28 cellular contexts compared by ENCODE assay signal in the genomic region with DNA sequence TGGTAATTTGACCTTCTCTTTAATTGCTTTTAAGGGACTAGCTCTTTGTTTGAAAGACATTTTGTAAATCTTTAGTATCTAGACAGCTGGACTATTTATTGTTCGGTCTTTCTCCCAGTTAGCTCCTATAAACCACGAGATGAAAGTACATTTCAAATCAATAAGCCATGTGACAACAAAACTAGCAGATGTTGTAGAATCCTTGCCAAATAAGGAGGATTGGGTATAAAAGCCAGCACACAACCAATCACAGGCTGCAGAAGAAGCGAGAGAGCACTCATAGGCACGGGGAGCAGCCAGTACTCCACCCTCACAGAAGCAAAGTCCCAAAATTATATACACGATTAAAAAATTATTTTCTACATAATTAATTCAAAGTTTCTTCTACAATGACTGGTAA. TPM values are rescaled to one million over a fixed set of nuclear protein-coding genes. Genes with fewer than 3 reads are reported as not detected.
DNase-seq lines count a peak whose midpoint lies in the region; ATAC-seq and TF ChIP-seq lines count a peak whose summit lies in the region.
"Had no signal": no experiment of that assay in that cellular context is flagged by ENCODE, and none has a peak within 500 bp of the region (broad histone marks: within the 10 kb centered on the region; RNA-seq: fewer than 3 reads in every experiment).

No MANE protein-coding gene starts in this region.

- H3K4me3 ChIP-seq in foreskin fibroblast (ENCODE audit: low read depth in 1 of 2, low read length in 2 of 2) = no peak overlapping the region
- H3K4me3 ChIP-seq: esophagus muscularis mucosa, neural progenitor cell, right atrium auricular region, thoracic aorta had no signal

- ATAC-seq in sciatic nerve = peak; percentile 93
- ATAC-seq in GM19455 (IDR thresholded peaks at IDR 0.05; ENCODE audit: unreplicated experiment) = no peak
- ATAC-seq: activated naive CD8-positive, alpha-beta T cell treated with anti-CD3 and anti-CD28 coated beads, Interleukin-2, amount 50 U/mL, for 24 hours; activated T-cell treated with anti-CD3 and anti-CD28 coated beads, Interleukin-2, amount 50 U/mL, for 4 hours; left colon; stimulated activated naive CD8-positive, alpha-beta T cell treated with anti-CD3 and anti-CD28 coated beads, Interleukin-15, Interleukin-2, amounts not matched to agents 100 U/mL and 50 U/mL, for 24 hours had no signal

- intact Hi-C loops in sciatic nerve (cut with DNase I) = no loop called here

- TF ChIP-seq CTCF in foreskin fibroblast (IDR thresholded peaks at IDR 0.05; ENCODE audit: low read depth, low read length) = no peak

- DNase-seq in Ammon's horn (ENCODE audit: low spot score) (peak; percentile 12), NCI-H69 (lab: John Stamatoyannopoulos, UW) (peak; percentile 48), foreskin fibroblast (peak; percentile 24 to 63), sciatic nerve (ENCODE audit: low spot score) (no peak), dedifferentiated amniotic fluid mesenchymal stem cell (ENCODE audit: extremely low spot score) (no peak)
- DNase-seq in stimulated activated CD4-positive, alpha-beta T cell treated with anti-CD3 and anti-CD28 coated beads, Interleukin-15, amount 100 ng/mL, for 24 hours = no peak
- DNase-seq: activated gamma-delta T cell treated with Interleukin-2 at 50 U/mL for 16 hours; activated naive CD8-positive, alpha-beta T cell treated with anti-CD3 and anti-CD28 coated beads, Interleukin-2, amount 50 U/mL, for 24 hours; activated T-cell treated with anti-CD3 and anti-CD28 coated beads, Interleukin-2, amount 50 U/mL, for 4 hours; cerebellar nuclear complex; COR-L47; immature natural killer cell; left colon; NCI-H146; NCI-H510A treated with DMSO at 0.1 percent for 48 hours; SHP77; stimulated activated CD4-positive, alpha-beta T cell treated with anti-CD3 and anti-CD28 coated beads, Interleukin-2, amount 100 ng/mL, for 24 hours; stimulated activated naive CD8-positive, alpha-beta T cell treated with anti-CD3 and anti-CD28 coated beads, Interleukin-15, Interleukin-2, amounts not matched to agents 100 U/mL and 50 U/mL, for 24 hours; T-helper 2 cell had no signal

RNA-seq across cellular contexts. Expression of gene OMD, which starts 8.1 kb away (rescaled TPM):
- total RNA-seq in sciatic nerve = 35.7 TPM
- total RNA-seq: activated T-cell treated with anti-CD3 and anti-CD28 coated beads, Interleukin-2, amount 50 U/mL, for 4 hours; dermis microvascular lymphatic vessel endothelial cell; G401; glomerular endothelial cell; HT-29 had no signal

RNA-seq across cellular contexts. Expression of gene OGN, which starts 28.0 kb away (rescaled TPM):
- 71.7 TPM for total RNA-seq in sciatic nerve
- total RNA-seq: activated T-cell treated with anti-CD3 and anti-CD28 coated beads, Interleukin-2, amount 50 U/mL, for 4 hours; dermis microvascular lymphatic vessel endothelial cell; G401; glomerular endothelial cell; HT-29 had no signal

RNA-seq across cellular contexts. Expression of gene ASPN, which starts 50.0 kb away (rescaled TPM):
- total RNA-seq in sciatic nerve = 14.4 TPM
- total RNA-seq: activated T-cell treated with anti-CD3 and anti-CD28 coated beads, Interleukin-2, amount 50 U/mL, for 4 hours; dermis microvascular lymphatic vessel endothelial cell; G401; glomerular endothelial cell; HT-29 had no signal

Comparison
In these comparisons a context has a peak if more than half of its experiments do, and no peak if none do; other contexts are left out.
1. DNase-seq: peak in Ammon's horn (single experiment), NCI-H69 (single experiment) and foreskin fibroblast (2 of 2); none in sciatic nerve (single experiment), stimulated activated CD4-positive, alpha-beta T cell treated with anti-CD3 and anti-CD28 coated beads, Interleukin-15, amount 100 ng/mL, for 24 hours (single experiment) and dedifferentiated amniotic fluid mesenchymal stem cell (single experiment).